Comparison of ENCODE assay signal across 8 cellular contexts in the genomic region with DNA sequence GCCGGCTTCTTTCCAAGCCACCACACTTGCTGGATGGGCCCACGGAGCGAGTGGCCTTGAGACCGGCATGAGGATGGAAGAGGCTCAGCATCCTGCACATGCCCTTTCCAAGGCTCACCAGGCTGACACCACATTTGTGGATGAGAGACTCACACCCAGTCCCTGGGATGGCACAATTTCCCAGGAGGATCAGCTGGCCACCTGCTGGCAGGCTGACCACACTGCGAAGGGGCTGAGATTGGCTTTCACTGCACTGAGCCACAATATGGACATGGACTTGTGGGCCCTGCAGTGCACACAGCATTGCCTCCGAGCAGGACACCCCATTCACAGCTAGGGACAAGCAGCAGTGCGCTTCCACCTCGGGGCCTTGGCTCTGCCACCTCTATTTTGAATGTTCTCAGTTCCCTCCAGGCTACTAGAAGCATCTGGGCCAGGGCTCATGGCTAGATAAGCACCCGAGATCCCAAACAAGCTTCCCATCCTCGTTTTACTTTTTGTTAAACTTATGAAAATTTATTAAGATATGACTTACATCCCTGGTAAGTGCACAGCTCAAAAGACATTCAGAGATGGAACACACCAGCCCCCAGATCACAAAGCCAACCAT. TPM values are rescaled to one million over a fixed set of nuclear protein-coding genes. Genes with fewer than 3 reads are reported as not detected.
A peak's percentile ranks its signal among the peaks of the same experiment; 100 is the strongest.
DNase-seq lines count a peak whose midpoint lies in the region; ATAC-seq, FAIRE-seq and TF ChIP-seq lines count a peak whose summit lies in the region.

No MANE protein-coding gene starts in this region.

- WGBS in right lobe of liver (ENCODE audit: insufficient coverage, low coverage, low lambda C conversion rate, missing lambda C conversion rate): 55% methylated on average over 4 of the region's 10 CpGs

- TF ChIP-seq CTCF in LNCAP (IDR thresholded peaks at IDR 0.05): peak; percentile 55
- peak; percentile 84 for TF ChIP-seq CTCF in bronchial epithelial cell (IDR thresholded peaks at IDR 0.05; ENCODE audit: insufficient read depth, low read length, severe bottlenecking)
- TF ChIP-seq CTCF in right lobe of liver (IDR thresholded peaks at IDR 0.05): peak; percentile 49 to 68 (median 52)
- no peak for TF ChIP-seq CTCF in CD4-positive, alpha-beta T cell (IDR thresholded peaks at IDR 0.05)

- H3K9me3 ChIP-seq in right lobe of liver: no peaks in the 10 kb centered on the region
- H3K9me3 ChIP-seq in CD4-positive, alpha-beta T cell (ENCODE audit: control insufficient read depth, low read length): no peaks in the 10 kb centered on the region

- H3K36me3 Mint-ChIP-seq in CD4-positive, alpha-beta T cell (ENCODE audit: low read depth): no peaks in the 10 kb centered on the region
- no peaks in the 10 kb centered on the region for H3K36me3 Mint-ChIP-seq in activated CD4-positive, alpha-beta T cell treated with anti-CD3 and anti-CD28 coated beads, Interleukin-2, amount 10 ng/mL, durations not matched to agents 7 days and 5 days (ENCODE audit: low read depth)

- CTCF ChIA-PET in CD4-positive, alpha-beta T cell (lab: Charles Lee): no interaction called here
- CTCF ChIA-PET in activated CD4-positive, alpha-beta T cell treated with anti-CD3 and anti-CD28 coated beads, Interleukin-2, amount 10 ng/mL, durations not matched to agents 7 days and 5 days (lab: Charles Lee): interaction anchor here (0.8 to 2.5 kb wide), 5 partner anchors 10 to 223 kb away, joined by 3 to 7 read pairs (median 4); no protein-coding TSS in a partner anchor

- no peak overlapping the region for H3K4me3 Mint-ChIP-seq in CD4-positive, alpha-beta T cell
- no peak overlapping the region for H3K4me3 Mint-ChIP-seq in activated CD4-positive, alpha-beta T cell treated with anti-CD3 and anti-CD28 coated beads, Interleukin-2, amount 10 ng/mL, durations not matched to agents 7 days and 5 days

- H3K27me3 ChIP-seq in bronchial epithelial cell (ENCODE audit: control insufficient read depth, insufficient read depth, low read length) (no peaks in the 10 kb centered on the region), right lobe of liver (no peaks in the 10 kb centered on the region)
- no peaks in the 10 kb centered on the region for H3K27me3 ChIP-seq in CD4-positive, alpha-beta T cell (ENCODE audit: control insufficient read depth, insufficient read depth, low read length)

- no peak overlapping the region for H3K27ac ChIP-seq in right lobe of liver
- H3K27ac ChIP-seq in CD4-positive, alpha-beta T cell (ENCODE audit: low read depth, low read length): no peak overlapping the region

- TF ChIP-seq POLR2A in right lobe of liver (IDR thresholded peaks at IDR 0.05): no peak

- no peaks in the 10 kb centered on the region for H3K9me3 Mint-ChIP-seq in CD4-positive, alpha-beta T cell
- no peaks in the 10 kb centered on the region for H3K9me3 Mint-ChIP-seq in activated CD4-positive, alpha-beta T cell treated with anti-CD3 and anti-CD28 coated beads, Interleukin-2, amount 10 ng/mL, durations not matched to agents 7 days and 5 days

- H3K36me3 ChIP-seq in bronchial epithelial cell (ENCODE audit: control insufficient read depth, insufficient read depth, low read length) (no peaks in the 10 kb centered on the region), right lobe of liver (no peaks in the 10 kb centered on the region)

- FAIRE-seq in bronchial epithelial cell (lab: Jason Lieb, UNC): no peak

- H3K27ac Mint-ChIP-seq in CD4-positive, alpha-beta T cell: no peak overlapping the region
- H3K27ac Mint-ChIP-seq in activated CD4-positive, alpha-beta T cell treated with anti-CD3 and anti-CD28 coated beads, Interleukin-2, amount 10 ng/mL, durations not matched to agents 7 days and 5 days: no peak overlapping the region

- no peaks in the 10 kb centered on the region for H3K27me3 Mint-ChIP-seq in CD4-positive, alpha-beta T cell
- peaks cover 3% of the 10 kb centered on the region for H3K27me3 Mint-ChIP-seq in activated CD4-positive, alpha-beta T cell treated with anti-CD3 and anti-CD28 coated beads, Interleukin-2, amount 10 ng/mL, durations not matched to agents 7 days and 5 days

- peak; percentile 65 to 92 (median 79) for ATAC-seq in right lobe of liver
- ATAC-seq in CD4-positive, alpha-beta T cell (ENCODE audit: poor library complexity): no peak
- no peak for ATAC-seq in HG02610 (IDR thresholded peaks at IDR 0.05; ENCODE audit: unreplicated experiment)

- H3K4me3 ChIP-seq in bronchial epithelial cell (ENCODE audit: low read depth, low read length): no peak overlapping the region
- H3K4me3 ChIP-seq in right lobe of liver: no peak overlapping the region

- POLR2A ChIA-PET in CD4-positive, alpha-beta T cell (lab: Charles Lee): no interaction called here
- POLR2A ChIA-PET in activated CD4-positive, alpha-beta T cell treated with anti-CD3 and anti-CD28 coated beads, Interleukin-2, amount 10 ng/mL, durations not matched to agents 7 days and 5 days (lab: Charles Lee): no interaction called here

- no peaks in the 10 kb centered on the region for H3K4me1 Mint-ChIP-seq in CD4-positive, alpha-beta T cell (ENCODE audit: low read depth)
- H3K4me1 Mint-ChIP-seq in activated CD4-positive, alpha-beta T cell treated with anti-CD3 and anti-CD28 coated beads, Interleukin-2, amount 10 ng/mL, durations not matched to agents 7 days and 5 days: no peaks in the 10 kb centered on the region

- DNase-seq in DMS53 treated with DMSO at 0.1 percent for 48 hours (lab: John Stamatoyannopoulos, UW; ENCODE audit: unreplicated experiment): peak; percentile 15
- peak; percentile 34 for DNase-seq in bronchial epithelial cell (ENCODE audit: low read depth)
- peak in 1 of 3 donors; percentile 47 for DNase-seq in right lobe of liver
- DNase-seq in CD4-positive, alpha-beta T cell: no peak
- no peak for DNase-seq in activated CD4-positive, alpha-beta T cell treated with anti-CD3 and anti-CD28 coated beads, Interleukin-2, amount 10 ng/mL, durations not matched to agents 7 days and 5 days
- no peak for DNase-seq in GM19238 (ENCODE audit: insufficient read length, low spot score)

- intact Hi-C loops in right lobe of liver (cut with DNase I): no loop called here
- intact Hi-C loops in CD4-positive, alpha-beta T cell (cut with DNase I, micrococcal nuclease): loop anchor here in 1 of 2 experiments (10.0 kb wide), 1 partner anchor 104 kb away; no protein-coding TSS in a partner anchor

- H3K4me1 ChIP-seq in right lobe of liver: no peaks in the 10 kb centered on the region

RNA-seq across cellular contexts. Expression of gene KSR1, which starts 25.3 kb away (rescaled TPM):
- total RNA-seq in bronchial epithelial cell (0.53 and 7.4 TPM in 2 replicates), right lobe of liver (10 to 100 TPM in 1 of 6 experiments, 1 to 10 TPM in 5; 5.9 to 12.9 (median 8.7) TPM)
- total RNA-seq in CD4-positive, alpha-beta T cell: 10 to 100 TPM; 19.4 to 25.3 TPM
- total RNA-seq in activated CD4-positive, alpha-beta T cell treated with anti-CD3 and anti-CD28 coated beads, Interleukin-2, amount 10 ng/mL, durations not matched to agents 7 days and 5 days: 10 to 100 TPM; 43.1 to 45.7 TPM

Comparison
In these comparisons a context has a peak if more than half of its experiments do, and no peak if none do; other contexts are left out.
1. DNase-seq: peak in DMS53 treated with DMSO at 0.1 percent for 48 hours (single experiment) and bronchial epithelial cell (single experiment); none in CD4-positive, alpha-beta T cell (0 of 10), activated CD4-positive, alpha-beta T cell treated with anti-CD3 and anti-CD28 coated beads, Interleukin-2, amount 10 ng/mL, durations not matched to agents 7 days and 5 days (single experiment) and GM19238 (single experiment).
2. ATAC-seq: peak in right lobe of liver (4 of 4); none in CD4-positive, alpha-beta T cell (single experiment) and HG02610 (single experiment).